8 cellular contexts compared by ENCODE assay signal in the genomic region with DNA sequence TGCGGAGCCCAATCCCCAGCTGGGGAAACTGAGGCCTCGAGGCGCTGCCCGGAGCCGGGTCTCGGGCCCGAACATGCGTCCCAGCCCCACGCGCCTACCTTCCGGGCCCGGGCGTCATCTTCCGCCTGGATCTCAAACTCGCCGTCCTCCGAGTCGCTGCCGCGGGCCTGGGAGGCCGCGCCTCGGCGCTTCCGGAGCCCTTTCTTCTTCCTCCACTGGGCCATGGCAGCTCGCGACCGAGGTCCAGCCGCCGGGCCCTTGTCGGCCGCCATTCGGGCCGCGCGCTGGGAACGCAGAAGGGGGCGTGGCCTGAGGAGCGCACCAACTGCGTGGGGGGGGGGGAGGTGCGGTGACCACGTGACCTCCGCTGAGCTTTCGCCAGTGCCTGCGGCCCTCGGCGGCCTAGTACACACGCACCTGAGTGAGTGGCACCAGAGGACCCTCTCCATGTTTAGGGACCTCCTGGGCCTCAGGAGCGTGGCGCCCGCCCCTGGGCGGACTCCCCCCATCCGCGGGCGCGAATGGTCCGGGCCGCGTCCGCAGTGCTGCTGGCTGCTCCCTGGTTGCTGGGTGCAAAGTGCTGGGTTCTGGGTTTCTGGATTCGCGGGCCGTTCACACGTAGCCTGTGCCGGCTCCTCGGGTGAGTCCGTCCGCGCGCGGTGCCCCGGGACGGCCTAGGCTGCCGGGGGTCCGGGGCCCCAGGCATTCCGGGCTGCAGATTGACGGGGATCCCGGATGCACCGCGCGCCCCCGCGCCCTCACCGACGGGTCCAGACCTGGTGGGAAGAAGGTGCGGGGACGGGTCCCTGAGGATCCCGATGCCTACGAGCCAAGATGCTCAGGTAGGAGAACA. TPM values are rescaled to one million over a fixed set of nuclear protein-coding genes. Genes with fewer than 3 reads are reported as not detected.
A peak's percentile ranks its signal among the peaks of the same experiment; 100 is the strongest.
DNase-seq lines count a peak whose midpoint lies in the region; ATAC-seq and TF ChIP-seq lines count a peak whose summit lies in the region.

DDX54 (minus strand) TSS at position 299 of the 853 bp plus-strand sequence; CDS start at position 272, 27 bp downstream.
A gene with protein sequence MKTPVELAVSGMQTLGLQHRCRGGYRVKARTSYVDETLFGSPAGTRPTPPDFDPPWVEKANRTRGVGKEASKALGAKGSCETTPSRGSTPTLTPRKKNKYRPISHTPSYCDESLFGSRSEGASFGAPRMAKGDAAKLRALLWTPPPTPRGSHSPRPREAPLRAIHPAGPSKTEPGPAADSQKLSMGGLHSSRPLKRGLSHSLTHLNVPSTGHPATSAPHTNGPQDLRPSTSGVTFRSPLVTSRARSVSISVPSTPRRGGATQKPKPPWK (plus strand): TSS at position 542 of the 853 bp plus-strand sequence. CDS start 1,026 bp downstream, outside the sequence.

- peaks cover 4% of the 10 kb centered on the region; the same call in 1 of the 2 replicates for H3K36me3 ChIP-seq in Caco-2 (ENCODE audit: control insufficient read depth, insufficient read depth, low read length)
- H3K36me3 ChIP-seq in mucosa of rectum (ENCODE audit: control insufficient read depth in 2 of 2, insufficient read depth in 2 of 2, low read length in 2 of 2), result peaks cover 2 to 12% of the 10 kb centered on the region in 2 donors

- H3K9me3 Mint-ChIP-seq in Caco-2 (ENCODE audit: unreplicated experiment), result no peaks in the 10 kb centered on the region

- H3K9me3 ChIP-seq in Caco-2 (no peaks in the 10 kb centered on the region), mucosa of rectum (ENCODE audit: control insufficient read depth in 2 of 2, low read length in 2 of 2) (no peaks in the 10 kb centered on the region)

- H3K4me1 ChIP-seq in Caco-2 (peaks cover under 1% of the 10 kb centered on the region; the same call in 1 of the 2 replicates), mucosa of rectum (ENCODE audit: control insufficient read depth in 2 of 2, insufficient read depth in 2 of 2, low read length in 2 of 2) (peaks cover 14 to 18% of the 10 kb centered on the region in 2 donors)

- H3K4me3 ChIP-seq in Caco-2 (ENCODE audit: low read depth, low read length), result peak within 1 kb of the TSS; percentile 93
- peak within 1 kb of the TSS; percentile 91 for H3K4me3 ChIP-seq in epithelial cell of proximal tubule (ENCODE audit: low read depth, low read length)
- peak within 1 kb of the TSS; percentile 92 to 98 for H3K4me3 ChIP-seq in mucosa of rectum (ENCODE audit: low read length in 2 of 2)

- H3K4me3 Mint-ChIP-seq in Caco-2 (ENCODE audit: unreplicated experiment), result peak within 1 kb of the TSS; percentile 87

- peak within 1 kb of the TSS; percentile 90 to 93 for H3K27ac ChIP-seq in mucosa of rectum (ENCODE audit: low read depth in 2 of 2, low read length in 2 of 2)

- POLR2A ChIA-PET in Caco-2 (lab: Charles Lee), result interaction anchor here (0.5 to 1.8 kb wide), 8 partner anchors 20 to 775 kb away, joined by 3 to 11 read pairs (median 4); no protein-coding TSS in a partner anchor

- DNase-seq in Caco-2 (peak; percentile 89 to 94), HS-5 (ENCODE audit: low read depth) (peak; percentile 37), OCI-M1 (lab: John Stamatoyannopoulos, UW) (peak; percentile 85), activated T-cell treated with anti-CD3 and anti-CD28 coated beads for 48 hours (ENCODE audit: low read depth) (peak; percentile 77), epithelial cell of proximal tubule (ENCODE audit: low read depth) (no peak)
- DNase-seq in stimulated activated CD8-positive, alpha-beta memory T cell treated with anti-CD3 and anti-CD28 coated beads, Interleukin-4, amount 100 ng/mL, for 4 hours (ENCODE audit: low read depth in 2 of 2, low spot score in 1 of 2), result peak; percentile 65

- H3K27me3 ChIP-seq in Caco-2 (replicated peaks; ENCODE audit: control insufficient read depth, insufficient read depth, low read length) (no peaks in the 10 kb centered on the region), mucosa of rectum (ENCODE audit: control insufficient read depth in 2 of 2, insufficient read depth in 2 of 2, low read length in 2 of 2) (no peaks in the 10 kb centered on the region)

- no peaks in the 10 kb centered on the region for H3K27me3 Mint-ChIP-seq in Caco-2 (ENCODE audit: insufficient read depth, unreplicated experiment)

- peaks cover 66% of the 10 kb centered on the region for H3K36me3 Mint-ChIP-seq in Caco-2 (ENCODE audit: insufficient read depth, unreplicated experiment)

- TF ChIP-seq CTCF in Caco-2 (IDR thresholded peaks at IDR 0.05; ENCODE audit: insufficient read depth in 1 of 2, low read depth in 1 of 2, low read length in 1 of 2, severe bottlenecking in 1 of 2, unreplicated experiment in 1 of 2) (no peak), epithelial cell of proximal tubule (conservative IDR thresholded peaks at IDR 0.05; ENCODE audit: low read depth, low read length) (no peak)

- CTCF ChIA-PET in Caco-2 (lab: Charles Lee), result interaction anchor here (0.6 to 1.8 kb wide), 3 partner anchors 11 to 32 kb away, joined by 3 to 8 read pairs (median 5); no protein-coding TSS in a partner anchor

- H3K27ac Mint-ChIP-seq in Caco-2 (ENCODE audit: unreplicated experiment), result peak within 1 kb of the TSS; percentile 88

- peak within 1 kb of the TSS; percentile 85 to 88 for H3K9ac ChIP-seq in mucosa of rectum (ENCODE audit: low read depth in 1 of 2, low read length in 2 of 2)

- peaks cover 16% of the 10 kb centered on the region for H3K4me1 Mint-ChIP-seq in Caco-2 (ENCODE audit: low read depth, unreplicated experiment)

- intact Hi-C loops in Caco-2 (cut with micrococcal nuclease; ENCODE audit: unreplicated experiment), result no loop called here

- ATAC-seq in GM19467 (IDR thresholded peaks at IDR 0.05; ENCODE audit: unreplicated experiment), result peak; percentile 37

- no TSS peak for BruUV-seq in Caco-2 (replicated peaks; lab: Mats Ljungman, UMichigan)

RNA-seq across cellular contexts. Expression of gene DDX54, which starts in this region (rescaled TPM):
- total RNA-seq in Caco-2 (2022), result 101 and 110 TPM in 2 replicates
- total RNA-seq in epithelial cell of proximal tubule, result 97.7 and 112 TPM in 2 replicates

RNA-seq across cellular contexts. Expression of the second gene that starts in this region (rescaled TPM):
- total RNA-seq in Caco-2 (2022), result 32.7 and 33.6 TPM in 2 replicates
- total RNA-seq in epithelial cell of proximal tubule, result 26.6 and 37.1 TPM in 2 replicates
